In the genomic region with DNA sequence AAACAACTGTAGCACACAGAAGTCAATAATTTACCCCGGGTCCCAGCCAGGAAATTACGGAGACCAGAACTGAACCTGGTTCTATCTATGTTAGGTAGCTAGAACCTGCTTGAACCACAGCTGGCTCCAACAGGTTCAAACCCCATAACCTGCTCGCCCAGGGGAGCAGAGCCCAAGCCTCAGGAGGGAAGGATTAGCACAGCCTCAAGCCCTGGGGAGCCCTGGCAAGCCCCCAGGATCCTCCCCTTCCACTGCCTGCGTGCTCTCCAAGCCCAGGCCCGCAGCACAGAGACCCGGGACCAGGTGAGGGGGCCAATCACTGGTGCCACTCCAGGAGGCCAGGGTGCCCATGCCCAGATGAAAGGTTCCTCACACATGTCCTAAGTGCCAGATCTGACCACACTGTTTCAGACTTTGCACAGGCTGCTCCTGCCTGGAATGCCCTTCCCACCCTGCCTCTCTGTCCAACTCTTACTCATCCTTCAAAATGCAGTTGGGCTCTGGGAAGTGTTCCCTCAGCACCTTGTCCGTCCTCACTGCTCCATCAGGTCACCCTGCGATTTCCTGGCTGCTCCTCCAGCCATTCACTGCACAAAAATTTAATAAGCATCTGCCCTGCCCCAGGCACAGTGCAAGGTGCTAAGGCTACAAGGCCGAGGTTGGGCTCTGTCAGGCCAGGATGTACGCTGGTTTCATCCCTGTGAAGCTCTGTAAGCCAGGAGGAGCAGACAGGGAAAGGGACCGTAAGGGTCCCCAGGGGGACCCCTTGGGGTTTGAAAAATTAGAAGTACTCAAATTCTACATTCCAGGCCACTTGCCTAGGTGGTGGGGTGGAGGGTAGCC, we compare ENCODE assay signal across 15 cellular contexts. TPM values are rescaled to one million over a fixed set of nuclear protein-coding genes. Genes with fewer than 3 reads are reported as not detected.
DNase-seq lines count a peak whose midpoint lies in the region; ATAC-seq and TF ChIP-seq lines count a peak whose summit lies in the region.
"Had no signal": no experiment of that assay in that cellular context is flagged by ENCODE, and none has a peak within 500 bp of the region (broad histone marks: within the 10 kb centered on the region; RNA-seq: fewer than 3 reads in every experiment).

No MANE protein-coding gene starts in this region.

- CTCF ChIA-PET in Calu3 (lab: Charles Lee) = no interaction called here

- H3K27me3 ChIP-seq in Peyer's patch = no peaks in the 10 kb centered on the region
- H3K27me3 ChIP-seq in foreskin keratinocyte = no peaks in the 10 kb centered on the region
- no peaks in the 10 kb centered on the region for H3K27me3 ChIP-seq in osteoblast (ENCODE audit: insufficient read depth, low read length)
- H3K27me3 ChIP-seq: BE2C had no signal

- H3K79me2 ChIP-seq in osteoblast (ENCODE audit: insufficient read depth, low read length) = no peaks in the 10 kb centered on the region

- H3K36me3 ChIP-seq in Peyer's patch = no peaks in the 10 kb centered on the region
- no peaks in the 10 kb centered on the region for H3K36me3 ChIP-seq in osteoblast (ENCODE audit: insufficient read depth, low read length)

- no peak for TF ChIP-seq POLR2A in Peyer's patch (IDR thresholded peaks at IDR 0.05)

- TF ChIP-seq CTCF in Calu3 (IDR thresholded peaks at IDR 0.05; ENCODE audit: unreplicated experiment) (no peak), Peyer's patch (IDR thresholded peaks at IDR 0.05) (no peak), foreskin keratinocyte (conservative IDR thresholded peaks at IDR 0.05) (no peak), osteoblast (IDR thresholded peaks at IDR 0.05; ENCODE audit: extremely low read depth, low read depth, low read length) (no peak)

- H3K4me3 Mint-ChIP-seq in Calu3 (ENCODE audit: low read depth, unreplicated experiment) = no peak overlapping the region
- H3K4me3 Mint-ChIP-seq: activated CD4-positive, alpha-beta T cell treated with anti-CD3 and anti-CD28 coated beads, Interleukin-2, amount 10 ng/mL, durations not matched to agents 7 days and 5 days; brain had no signal

- peak overlapping the region in 3 of 4 donors; percentile 65 to 87 (median 66) for H3K27ac ChIP-seq in Peyer's patch
- no peak overlapping the region for H3K27ac ChIP-seq in foreskin keratinocyte
- H3K27ac ChIP-seq in osteoblast (ENCODE audit: low read depth, low read length) = no peak overlapping the region

- H3K4me1 ChIP-seq in Peyer's patch (peaks cover 0 to 57% (median 5%) of the 10 kb centered on the region in 4 donors), foreskin keratinocyte (no peaks in the 10 kb centered on the region), osteoblast (ENCODE audit: insufficient read depth, low read length) (no peaks in the 10 kb centered on the region)

- intact Hi-C loops in Calu3 (cut with micrococcal nuclease; ENCODE audit: unreplicated experiment) = no loop called here

- peak overlapping the region; percentile 4 for H3K27ac Mint-ChIP-seq in Calu3 (ENCODE audit: unreplicated experiment)
- H3K27ac Mint-ChIP-seq: activated CD4-positive, alpha-beta T cell treated with anti-CD3 and anti-CD28 coated beads, Interleukin-2, amount 10 ng/mL, durations not matched to agents 7 days and 5 days had no signal

- H3K9me3 Mint-ChIP-seq in Calu3 (ENCODE audit: low read depth, unreplicated experiment) = no peaks in the 10 kb centered on the region
- H3K9me3 Mint-ChIP-seq: activated CD4-positive, alpha-beta T cell treated with anti-CD3 and anti-CD28 coated beads, Interleukin-2, amount 10 ng/mL, durations not matched to agents 7 days and 5 days; brain had no signal

- H2AFZ ChIP-seq in osteoblast (ENCODE audit: low read length) = no peak overlapping the region

- H3K27me3 Mint-ChIP-seq in Calu3 (ENCODE audit: unreplicated experiment) = no peaks in the 10 kb centered on the region
- H3K27me3 Mint-ChIP-seq: activated CD4-positive, alpha-beta T cell treated with anti-CD3 and anti-CD28 coated beads, Interleukin-2, amount 10 ng/mL, durations not matched to agents 7 days and 5 days; brain had no signal

- H3K9me3 ChIP-seq in Peyer's patch (no peaks in the 10 kb centered on the region), osteoblast (ENCODE audit: low read depth, low read length) (no peaks in the 10 kb centered on the region)
- H3K9me3 ChIP-seq: BE2C had no signal

- no peaks in the 10 kb centered on the region for H4K20me1 ChIP-seq in osteoblast (ENCODE audit: insufficient read depth, low read length)

- peaks cover 31% of the 10 kb centered on the region for H3K4me1 Mint-ChIP-seq in Calu3 (ENCODE audit: low read depth, unreplicated experiment)

- no peaks in the 10 kb centered on the region for H3K36me3 Mint-ChIP-seq in Calu3 (ENCODE audit: insufficient read depth, unreplicated experiment)
- H3K36me3 Mint-ChIP-seq: brain had no signal

- no TSS peak for BruUV-seq in Calu3 (replicated peaks; lab: Mats Ljungman, UMichigan)

- H3K4me3 ChIP-seq in Peyer's patch (no peak overlapping the region), osteoblast (ENCODE audit: insufficient read depth, low read length) (no peak overlapping the region)

- DNase-seq in Calu3 (peak; percentile 38), Peyer's patch (peak in 1 of 3 donors; percentile 67), foreskin keratinocyte (no peak), osteoblast (ENCODE audit: insufficient read length, low spot score, missing footprints) (peak; percentile 73), NCI-H510A treated with DMSO at 0.1 percent for 48 hours (lab: John Stamatoyannopoulos, UW) (no peak)
- DNase-seq in activated T-cell treated with anti-CD3 and anti-CD28 coated beads, Interleukin-2, amount 50 U/mL, for 48 hours = no peak
- DNase-seq: activated CD4-positive, alpha-beta T cell treated with anti-CD3 and anti-CD28 coated beads, Interleukin-2, amount 10 ng/mL, durations not matched to agents 7 days and 5 days; activated effector memory CD4-positive, alpha-beta T cell treated with anti-CD3 and anti-CD28 coated beads, Interleukin-2, amount 50 U/mL, for 16 hours; BE2C; midbrain; stimulated activated CD4-positive, alpha-beta T cell treated with anti-CD3 and anti-CD28 coated beads, Interleukin-2, amount 100 ng/mL, for 48 hours had no signal

- no peak overlapping the region for H3K4me2 ChIP-seq in osteoblast (ENCODE audit: insufficient read depth, low read length)

- ATAC-seq in foreskin keratinocyte (peak; percentile 28), HG03039 (IDR thresholded peaks at IDR 0.05; ENCODE audit: unreplicated experiment) (no peak), HG03175 (IDR thresholded peaks at IDR 0.05; ENCODE audit: unreplicated experiment) (no peak)

RNA-seq across cellular contexts. Expression of a gene that starts 32.2 kb away (rescaled TPM):
- 8.7 and 12.8 TPM in 2 replicates for total RNA-seq in Calu3 (2022)
- 100 to 1,000 TPM in 2 of 4 donors, 10 to 100 TPM in 2; 45.4 to 136 (median 90.6) TPM for total RNA-seq in Peyer's patch
- 1.9 and 3.5 TPM in 2 replicates for total RNA-seq in foreskin keratinocyte
- polyA plus RNA-seq in foreskin keratinocyte = 1.2 and 2.3 TPM in 2 replicates
- 14.5 and 19.4 TPM in 2 replicates for total RNA-seq in osteoblast
- total RNA-seq: OCI-LY7 had no signal

Comparison
In these comparisons a context has a peak if more than half of its experiments do, and no peak if none do; other contexts are left out.
1. DNase-seq: peak in Calu3 (single experiment) and osteoblast (single experiment); none in foreskin keratinocyte (0 of 2), NCI-H510A treated with DMSO at 0.1 percent for 48 hours (single experiment) and activated T-cell treated with anti-CD3 and anti-CD28 coated beads, Interleukin-2, amount 50 U/mL, for 48 hours (0 of 2).
2. H3K27ac ChIP-seq: peak in Peyer's patch (3 of 4); none in foreskin keratinocyte (single experiment) and osteoblast (single experiment).